In the genomic region with DNA sequence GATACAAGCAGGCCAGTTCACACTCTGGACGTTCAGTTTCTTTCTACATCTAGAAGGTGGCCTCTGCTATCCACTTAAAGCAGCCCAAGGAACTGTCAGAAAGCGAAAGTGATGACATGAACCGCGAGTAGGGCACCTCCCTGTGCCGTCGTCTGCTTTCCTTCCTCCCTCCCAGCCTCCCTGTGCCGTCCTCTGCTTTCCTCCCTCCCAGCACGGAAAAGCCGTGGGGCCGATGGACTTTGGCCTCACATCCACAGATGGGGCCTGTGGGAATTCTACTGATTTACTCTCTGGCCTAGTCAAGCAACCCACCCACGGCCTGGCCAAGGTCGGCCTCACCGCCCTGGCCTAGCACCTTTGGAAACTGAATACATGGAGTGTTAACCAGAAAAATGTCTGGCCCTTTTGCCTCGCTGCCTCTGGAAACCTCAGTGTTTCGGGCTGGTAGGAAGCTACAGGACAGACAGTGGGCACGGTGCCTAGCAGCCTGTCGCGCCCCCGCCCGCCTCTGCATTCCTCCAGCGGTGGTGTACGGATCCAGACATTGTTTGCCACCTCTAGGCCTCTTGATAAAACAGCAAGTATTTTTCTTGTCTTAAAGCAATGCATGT, we compare ENCODE assay signal across 2 cellular contexts.
A peak's percentile ranks its signal among the peaks of the same experiment; 100 is the strongest.
TF ChIP-seq lines count a peak whose summit lies in the region.

No MANE protein-coding gene starts in this region.

TF ChIP-seq in Ishikawa, 13 proteins besides CTCF, POLR2A, EP300 and RAD21:
- TF ChIP-seq, protein P1, sequence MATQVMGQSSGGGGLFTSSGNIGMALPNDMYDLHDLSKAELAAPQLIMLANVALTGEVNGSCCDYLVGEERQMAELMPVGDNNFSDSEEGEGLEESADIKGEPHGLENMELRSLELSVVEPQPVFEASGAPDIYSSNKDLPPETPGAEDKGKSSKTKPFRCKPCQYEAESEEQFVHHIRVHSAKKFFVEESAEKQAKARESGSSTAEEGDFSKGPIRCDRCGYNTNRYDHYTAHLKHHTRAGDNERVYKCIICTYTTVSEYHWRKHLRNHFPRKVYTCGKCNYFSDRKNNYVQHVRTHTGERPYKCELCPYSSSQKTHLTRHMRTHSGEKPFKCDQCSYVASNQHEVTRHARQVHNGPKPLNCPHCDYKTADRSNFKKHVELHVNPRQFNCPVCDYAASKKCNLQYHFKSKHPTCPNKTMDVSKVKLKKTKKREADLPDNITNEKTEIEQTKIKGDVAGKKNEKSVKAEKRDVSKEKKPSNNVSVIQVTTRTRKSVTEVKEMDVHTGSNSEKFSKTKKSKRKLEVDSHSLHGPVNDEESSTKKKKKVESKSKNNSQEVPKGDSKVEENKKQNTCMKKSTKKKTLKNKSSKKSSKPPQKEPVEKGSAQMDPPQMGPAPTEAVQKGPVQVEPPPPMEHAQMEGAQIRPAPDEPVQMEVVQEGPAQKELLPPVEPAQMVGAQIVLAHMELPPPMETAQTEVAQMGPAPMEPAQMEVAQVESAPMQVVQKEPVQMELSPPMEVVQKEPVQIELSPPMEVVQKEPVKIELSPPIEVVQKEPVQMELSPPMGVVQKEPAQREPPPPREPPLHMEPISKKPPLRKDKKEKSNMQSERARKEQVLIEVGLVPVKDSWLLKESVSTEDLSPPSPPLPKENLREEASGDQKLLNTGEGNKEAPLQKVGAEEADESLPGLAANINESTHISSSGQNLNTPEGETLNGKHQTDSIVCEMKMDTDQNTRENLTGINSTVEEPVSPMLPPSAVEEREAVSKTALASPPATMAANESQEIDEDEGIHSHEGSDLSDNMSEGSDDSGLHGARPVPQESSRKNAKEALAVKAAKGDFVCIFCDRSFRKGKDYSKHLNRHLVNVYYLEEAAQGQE (IDR thresholded peaks at IDR 0.05; ENCODE audit: low read depth) = no peak
- TF ChIP-seq FOXM1 (IDR thresholded peaks at IDR 0.05; ENCODE audit: borderline replicate concordance, low read depth) (no peak), TCF12 (IDR thresholded peaks at IDR 0.05; ENCODE audit: low read depth) (no peak), EGR1 (IDR thresholded peaks at IDR 0.05) (peak; percentile 77), YY1 (IDR thresholded peaks at IDR 0.05; ENCODE audit: low read depth) (no peak), CEBPB (IDR thresholded peaks at IDR 0.05) (no peak), NFIC (IDR thresholded peaks at IDR 0.05) (peak; percentile 63; the same call in 1 of the 2 replicates), TEAD4 (IDR thresholded peaks at IDR 0.05) (peak; percentile 79), ZBTB7A (IDR thresholded peaks at IDR 0.05; ENCODE audit: low read depth) (no peak), TAF1 (IDR thresholded peaks at IDR 0.05; ENCODE audit: low read depth) (no peak)
- TF ChIP-seq, protein P2, sequence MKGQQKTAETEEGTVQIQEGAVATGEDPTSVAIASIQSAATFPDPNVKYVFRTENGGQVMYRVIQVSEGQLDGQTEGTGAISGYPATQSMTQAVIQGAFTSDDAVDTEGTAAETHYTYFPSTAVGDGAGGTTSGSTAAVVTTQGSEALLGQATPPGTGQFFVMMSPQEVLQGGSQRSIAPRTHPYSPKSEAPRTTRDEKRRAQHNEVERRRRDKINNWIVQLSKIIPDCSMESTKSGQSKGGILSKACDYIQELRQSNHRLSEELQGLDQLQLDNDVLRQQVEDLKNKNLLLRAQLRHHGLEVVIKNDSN (IDR thresholded peaks at IDR 0.05) = no peak
- TF ChIP-seq, protein P3, sequence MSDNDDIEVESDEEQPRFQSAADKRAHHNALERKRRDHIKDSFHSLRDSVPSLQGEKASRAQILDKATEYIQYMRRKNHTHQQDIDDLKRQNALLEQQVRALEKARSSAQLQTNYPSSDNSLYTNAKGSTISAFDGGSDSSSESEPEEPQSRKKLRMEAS (IDR thresholded peaks at IDR 0.05) = peak; percentile 49

TF ChIP-seq in GM12878, 131 proteins besides CTCF, POLR2A, EP300 and RAD21:
- TF ChIP-seq, protein P4, sequence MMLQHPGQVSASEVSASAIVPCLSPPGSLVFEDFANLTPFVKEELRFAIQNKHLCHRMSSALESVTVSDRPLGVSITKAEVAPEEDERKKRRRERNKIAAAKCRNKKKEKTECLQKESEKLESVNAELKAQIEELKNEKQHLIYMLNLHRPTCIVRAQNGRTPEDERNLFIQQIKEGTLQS (IDR thresholded peaks at IDR 0.05; ENCODE audit: borderline replicate concordance, extremely low read depth, low read depth, low read length) = no peak
- TF ChIP-seq POLR2AphosphoS2 (IDR thresholded peaks at IDR 0.05; ENCODE audit: low read depth, low read length) (no peak), IKZF2 (IDR thresholded peaks at IDR 0.05) (0 out of 4 replicates have a peak, but pooled peaks have one; percentile 23 to 34), BHLHE40 (IDR thresholded peaks at IDR 0.05; ENCODE audit: borderline replicate concordance in 1 of 2, low read depth in 2 of 2, low read length in 1 of 2) (no peak), TCF7 (IDR thresholded peaks at IDR 0.05; ENCODE audit: borderline replicate concordance) (no peak), TAF1 (IDR thresholded peaks at IDR 0.05; ENCODE audit: borderline replicate concordance, low read depth, low read length) (no peak), FOXK2 (IDR thresholded peaks at IDR 0.05) (no peak), MYB (IDR thresholded peaks at IDR 0.05; ENCODE audit: borderline replicate concordance, low read depth, low read length) (no peak), SIX5 (IDR thresholded peaks at IDR 0.05; ENCODE audit: low read depth, low read length, severe bottlenecking) (no peak), IKZF1 (conservative IDR thresholded peaks at IDR 0.05) (peak; percentile 51; the same call in 1 of the 2 replicates), STAT3 (IDR thresholded peaks at IDR 0.05; ENCODE audit: low read depth, low read length) (no peak), NFXL1 (IDR thresholded peaks at IDR 0.05; ENCODE audit: borderline replicate concordance) (no peak), RFX5 (IDR thresholded peaks at IDR 0.05; ENCODE audit: low read depth, low read length) (no peak), PAX5 (IDR thresholded peaks at IDR 0.05; ENCODE audit: borderline replicate concordance, low read depth, low read length) (no peak), RUNX3 (IDR thresholded peaks at IDR 0.05; ENCODE audit: low read length) (peak; percentile 13; the same call in 1 of the 2 replicates), NRF1 (conservative IDR thresholded peaks at IDR 0.05; ENCODE audit: low read depth, low read length) (no peak), BACH1 (IDR thresholded peaks at IDR 0.05; ENCODE audit: borderline replicate concordance) (no peak), CHD2 (IDR thresholded peaks at IDR 0.05; ENCODE audit: borderline replicate concordance, low read depth, low read length) (no peak), KDM1A (IDR thresholded peaks at IDR 0.05; ENCODE audit: borderline replicate concordance) (no peak), JUND (IDR thresholded peaks at IDR 0.05; ENCODE audit: low read depth, low read length) (no peak), SMAD5 (IDR thresholded peaks at IDR 0.05; ENCODE audit: low read depth) (no peak), JUNB (IDR thresholded peaks at IDR 0.05) (0 out of 2 replicates have a peak, but pooled peaks have one; percentile 33), EED (IDR thresholded peaks at IDR 0.05; ENCODE audit: low read depth) (no peak)
- TF ChIP-seq, protein P5, sequence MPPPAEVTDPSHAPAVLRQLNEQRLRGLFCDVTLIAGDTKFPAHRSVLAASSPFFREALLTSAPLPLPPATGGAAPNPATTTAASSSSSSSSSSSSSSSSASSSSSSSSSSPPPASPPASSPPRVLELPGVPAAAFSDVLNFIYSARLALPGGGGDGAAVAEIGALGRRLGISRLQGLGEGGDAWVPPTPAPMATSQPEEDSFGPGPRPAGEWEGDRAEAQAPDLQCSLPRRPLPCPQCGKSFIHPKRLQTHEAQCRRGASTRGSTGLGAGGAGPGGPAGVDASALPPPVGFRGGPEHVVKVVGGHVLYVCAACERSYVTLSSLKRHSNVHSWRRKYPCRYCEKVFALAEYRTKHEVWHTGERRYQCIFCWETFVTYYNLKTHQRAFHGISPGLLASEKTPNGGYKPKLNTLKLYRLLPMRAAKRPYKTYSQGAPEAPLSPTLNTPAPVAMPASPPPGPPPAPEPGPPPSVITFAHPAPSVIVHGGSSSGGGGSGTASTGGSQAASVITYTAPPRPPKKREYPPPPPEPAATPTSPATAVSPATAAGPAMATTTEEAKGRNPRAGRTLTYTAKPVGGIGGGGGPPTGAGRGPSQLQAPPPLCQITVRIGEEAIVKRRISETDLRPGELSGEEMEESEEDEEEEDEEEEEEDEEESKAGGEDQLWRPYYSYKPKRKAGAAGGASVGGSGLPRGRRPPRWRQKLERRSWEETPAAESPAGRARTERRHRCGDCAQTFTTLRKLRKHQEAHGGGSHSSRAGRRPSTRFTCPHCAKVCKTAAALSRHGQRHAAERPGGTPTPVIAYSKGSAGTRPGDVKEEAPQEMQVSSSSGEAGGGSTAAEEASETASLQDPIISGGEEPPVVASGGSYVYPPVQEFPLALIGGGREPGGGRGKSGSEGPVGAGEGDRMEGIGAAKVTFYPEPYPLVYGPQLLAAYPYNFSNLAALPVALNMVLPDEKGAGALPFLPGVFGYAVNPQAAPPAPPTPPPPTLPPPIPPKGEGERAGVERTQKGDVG (CRISPR knock-in tag; IDR thresholded peaks at IDR 0.05) = no peak
- TF ChIP-seq, protein P6, sequence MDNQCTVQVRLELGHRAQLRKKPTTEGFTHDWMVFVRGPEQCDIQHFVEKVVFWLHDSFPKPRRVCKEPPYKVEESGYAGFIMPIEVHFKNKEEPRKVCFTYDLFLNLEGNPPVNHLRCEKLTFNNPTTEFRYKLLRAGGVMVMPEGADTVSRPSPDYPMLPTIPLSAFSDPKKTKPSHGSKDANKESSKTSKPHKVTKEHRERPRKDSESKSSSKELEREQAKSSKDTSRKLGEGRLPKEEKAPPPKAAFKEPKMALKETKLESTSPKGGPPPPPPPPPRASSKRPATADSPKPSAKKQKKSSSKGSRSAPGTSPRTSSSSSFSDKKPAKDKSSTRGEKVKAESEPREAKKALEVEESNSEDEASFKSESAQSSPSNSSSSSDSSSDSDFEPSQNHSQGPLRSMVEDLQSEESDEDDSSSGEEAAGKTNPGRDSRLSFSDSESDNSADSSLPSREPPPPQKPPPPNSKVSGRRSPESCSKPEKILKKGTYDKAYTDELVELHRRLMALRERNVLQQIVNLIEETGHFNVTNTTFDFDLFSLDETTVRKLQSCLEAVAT (IDR thresholded peaks at IDR 0.05) = 0 out of 2 replicates have a peak, but pooled peaks have one; percentile 30
